Comparison of ENCODE assay signal across 9 cellular contexts in genomic region chr5:172455511-172456061, GRCh38. TPM values are rescaled to one million over a fixed set of nuclear protein-coding genes. Genes with fewer than 3 reads are reported as not detected.
A peak's percentile ranks its signal among the peaks of the same experiment; 100 is the strongest.
DNase-seq lines count a peak whose midpoint lies in the region; ATAC-seq and TF ChIP-seq lines count a peak whose summit lies in the region.
"Had no signal": no experiment of that assay in that cellular context is flagged by ENCODE, and none has a peak within 500 bp of the region (broad histone marks: within the 10 kb centered on the region; RNA-seq: fewer than 3 reads in every experiment).

No MANE protein-coding gene starts in this region.

- H3K27me3 Mint-ChIP-seq in activated naive CD4-positive, alpha-beta T cell treated with anti-CD3 and anti-CD28 coated beads, Interleukin-2, amount 10 ng/mL, durations not matched to agents 7 days and 5 days: peaks cover 63% of the 10 kb centered on the region
- H3K27me3 Mint-ChIP-seq in activated naive CD4-positive, alpha-beta T cell treated with anti-CD3 and anti-CD28 coated beads for 36 hours (ENCODE audit: low read depth): peaks cover 24% of the 10 kb centered on the region
- H3K27me3 Mint-ChIP-seq in brain: no peaks in the 10 kb centered on the region

- peak overlapping the region; percentile 3 to 93 (median 48) for H3K27ac ChIP-seq in upper lobe of left lung

- TF ChIP-seq CTCF in brain (conservative IDR thresholded peaks at IDR 0.05): no peak
- TF ChIP-seq CTCF in upper lobe of left lung (IDR thresholded peaks at IDR 0.05): no peak

- peak; percentile 3 for DNase-seq in activated naive CD4-positive, alpha-beta T cell treated with anti-CD3 and anti-CD28 coated beads, Interleukin-2, amount 10 ng/mL, durations not matched to agents 7 days and 5 days
- DNase-seq in activated naive CD4-positive, alpha-beta T cell treated with anti-CD3 and anti-CD28 coated beads for 36 hours: no peak
- DNase-seq in left lobe of liver (ENCODE audit: low spot score): no peak
- peak in 1 of 2 donors; percentile 21 for DNase-seq in upper lobe of left lung
- no peak for DNase-seq in ecto neural progenitor cell (ENCODE audit: low spot score)
- DNase-seq: activated CD4-positive, alpha-beta T cell treated with anti-CD3 and anti-CD28 coated beads, Interleukin-2, amount 50 U/mL, for 1 hour had no signal

- peaks cover 18 to 33% (median 22%) of the 10 kb centered on the region in 4 donors for H3K4me1 ChIP-seq in upper lobe of left lung

- peak; percentile 3 for ATAC-seq in left lobe of liver
- peak; percentile 32 to 60 for ATAC-seq in upper lobe of left lung (ENCODE audit: low FRiP score in 2 of 2)
- ATAC-seq in GM21447 (IDR thresholded peaks at IDR 0.05; ENCODE audit: unreplicated experiment): no peak
- no peak for ATAC-seq in HG03280 (IDR thresholded peaks at IDR 0.05; ENCODE audit: unreplicated experiment)

- peak overlapping the region; percentile 37 for H3K4me3 Mint-ChIP-seq in activated naive CD4-positive, alpha-beta T cell treated with anti-CD3 and anti-CD28 coated beads, Interleukin-2, amount 10 ng/mL, durations not matched to agents 7 days and 5 days
- no peak overlapping the region for H3K4me3 Mint-ChIP-seq in activated naive CD4-positive, alpha-beta T cell treated with anti-CD3 and anti-CD28 coated beads for 36 hours
- H3K4me3 Mint-ChIP-seq in brain: peak overlapping the region; percentile 83 to 93 (median 88)

- H3K27ac Mint-ChIP-seq in activated naive CD4-positive, alpha-beta T cell treated with anti-CD3 and anti-CD28 coated beads, Interleukin-2, amount 10 ng/mL, durations not matched to agents 7 days and 5 days: no peak overlapping the region
- no peak overlapping the region for H3K27ac Mint-ChIP-seq in activated naive CD4-positive, alpha-beta T cell treated with anti-CD3 and anti-CD28 coated beads for 36 hours
- peak overlapping the region; percentile 53 to 94 (median 89) for H3K27ac Mint-ChIP-seq in brain

- H3K36me3 Mint-ChIP-seq in activated naive CD4-positive, alpha-beta T cell treated with anti-CD3 and anti-CD28 coated beads, Interleukin-2, amount 10 ng/mL, durations not matched to agents 7 days and 5 days: no peaks in the 10 kb centered on the region
- H3K36me3 Mint-ChIP-seq in activated naive CD4-positive, alpha-beta T cell treated with anti-CD3 and anti-CD28 coated beads for 36 hours (ENCODE audit: low read depth): no peaks in the 10 kb centered on the region
- peaks cover 8% of the 10 kb centered on the region for H3K36me3 Mint-ChIP-seq in brain

- peaks cover 0 to 3% (median 0%) of the 10 kb centered on the region in 4 donors for H3K27me3 ChIP-seq in upper lobe of left lung

- intact Hi-C loops in activated naive CD4-positive, alpha-beta T cell treated with anti-CD3 and anti-CD28 coated beads for 36 hours (cut with micrococcal nuclease): no loop called here

- CTCF ChIA-PET in activated naive CD4-positive, alpha-beta T cell treated with anti-CD3 and anti-CD28 coated beads, Interleukin-2, amount 10 ng/mL, durations not matched to agents 7 days and 5 days (lab: Charles Lee): no interaction called here
- CTCF ChIA-PET in activated naive CD4-positive, alpha-beta T cell treated with anti-CD3 and anti-CD28 coated beads for 36 hours (lab: Charles Lee): no interaction called here

- no peak overlapping the region for H3K4me3 ChIP-seq in upper lobe of left lung

- no peak for TF ChIP-seq EP300 in upper lobe of left lung (IDR thresholded peaks at IDR 0.05)

- 60 to 70% methylated on average over 6 to 13 of the region's 13 CpGs for WGBS in upper lobe of left lung, 2 donors

- H3K9me3 Mint-ChIP-seq in activated naive CD4-positive, alpha-beta T cell treated with anti-CD3 and anti-CD28 coated beads, Interleukin-2, amount 10 ng/mL, durations not matched to agents 7 days and 5 days: no peaks in the 10 kb centered on the region
- no peaks in the 10 kb centered on the region for H3K9me3 Mint-ChIP-seq in activated naive CD4-positive, alpha-beta T cell treated with anti-CD3 and anti-CD28 coated beads for 36 hours
- H3K9me3 Mint-ChIP-seq in brain: no peaks in the 10 kb centered on the region

- H3K4me1 Mint-ChIP-seq in activated naive CD4-positive, alpha-beta T cell treated with anti-CD3 and anti-CD28 coated beads, Interleukin-2, amount 10 ng/mL, durations not matched to agents 7 days and 5 days: peaks cover 19% of the 10 kb centered on the region
- H3K4me1 Mint-ChIP-seq in activated naive CD4-positive, alpha-beta T cell treated with anti-CD3 and anti-CD28 coated beads for 36 hours (ENCODE audit: low read depth): peaks cover 15% of the 10 kb centered on the region
- H3K4me1 Mint-ChIP-seq in brain: peaks cover 67% of the 10 kb centered on the region

- no peaks in the 10 kb centered on the region for H3K36me3 ChIP-seq in upper lobe of left lung

- no peak for TF ChIP-seq POLR2A in upper lobe of left lung (IDR thresholded peaks at IDR 0.05)

- H3K9me3 ChIP-seq in upper lobe of left lung: no peaks in the 10 kb centered on the region

RNA-seq across cellular contexts. Expression of gene SH3PXD2B, which starts 1.3 kb away (rescaled TPM):
- 1 to 10 TPM; 1.1 to 1.3 TPM for total RNA-seq in activated naive CD4-positive, alpha-beta T cell treated with anti-CD3 and anti-CD28 coated beads for 36 hours
- 16.3 TPM for polyA plus RNA-seq in brain (ENCODE audit: insufficient read depth, low read depth, low replicate concordance)
- total RNA-seq in left lobe of liver: 3.8 TPM
- total RNA-seq in upper lobe of left lung: 10 to 100 TPM; 17.1 to 55.5 (median 43.2) TPM

Comparison
In these comparisons a context has a peak if more than half of its experiments do, and no peak if none do; other contexts are left out.
1. H3K27ac Mint-ChIP-seq: peak in brain (5 of 5); none in activated naive CD4-positive, alpha-beta T cell treated with anti-CD3 and anti-CD28 coated beads, Interleukin-2, amount 10 ng/mL, durations not matched to agents 7 days and 5 days (single experiment) and activated naive CD4-positive, alpha-beta T cell treated with anti-CD3 and anti-CD28 coated beads for 36 hours (single experiment).
2. ATAC-seq: peak in left lobe of liver (single experiment) and upper lobe of left lung (2 of 2); none in GM21447 (single experiment) and HG03280 (single experiment).